ENCODE assay signal across 8 cellular contexts in the genomic region with DNA sequence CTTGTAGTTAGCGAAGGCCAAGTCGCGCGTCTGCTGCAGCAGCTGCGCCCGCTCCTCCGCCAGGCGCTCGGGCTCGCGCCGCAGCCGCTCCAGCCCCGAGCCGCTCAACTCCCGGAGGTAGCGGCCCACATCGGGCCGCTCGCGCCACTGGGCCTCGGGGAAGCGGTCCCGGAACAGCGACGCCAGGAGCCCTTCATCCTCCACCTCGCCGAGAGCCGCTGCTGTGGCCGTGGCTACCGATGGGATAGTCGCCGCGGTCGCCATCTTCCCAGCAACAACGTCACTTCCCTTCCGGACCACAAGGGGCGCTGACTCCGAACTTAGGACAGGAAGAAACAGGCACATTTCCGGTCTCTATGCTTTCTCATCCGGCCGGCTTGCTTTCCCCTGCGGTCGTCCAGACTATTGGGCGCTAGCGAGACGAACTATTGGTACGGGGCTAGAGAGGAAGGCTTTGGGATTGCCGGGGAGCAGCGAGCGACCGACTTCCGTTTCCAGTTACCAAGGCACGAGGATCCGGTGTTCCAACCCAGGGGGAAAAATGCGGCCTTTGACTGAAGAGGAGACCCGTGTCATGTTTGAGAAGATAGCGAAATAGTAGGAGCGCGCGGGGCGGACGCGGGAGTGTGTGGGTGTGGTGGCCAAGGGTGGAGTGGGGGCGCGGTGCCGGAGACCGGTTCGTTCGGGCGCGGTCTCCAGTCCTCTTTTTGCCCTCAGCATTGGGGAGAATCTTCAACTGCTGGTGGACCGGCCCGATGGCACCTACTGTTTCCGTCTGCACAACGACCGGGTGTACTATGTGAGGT. TPM values are rescaled to one million over a fixed set of nuclear protein-coding genes. Genes with fewer than 3 reads are reported as not detected.
DNase-seq lines count a peak whose midpoint lies in the region; ATAC-seq, FAIRE-seq and TF ChIP-seq lines count a peak whose summit lies in the region.

A gene with protein sequence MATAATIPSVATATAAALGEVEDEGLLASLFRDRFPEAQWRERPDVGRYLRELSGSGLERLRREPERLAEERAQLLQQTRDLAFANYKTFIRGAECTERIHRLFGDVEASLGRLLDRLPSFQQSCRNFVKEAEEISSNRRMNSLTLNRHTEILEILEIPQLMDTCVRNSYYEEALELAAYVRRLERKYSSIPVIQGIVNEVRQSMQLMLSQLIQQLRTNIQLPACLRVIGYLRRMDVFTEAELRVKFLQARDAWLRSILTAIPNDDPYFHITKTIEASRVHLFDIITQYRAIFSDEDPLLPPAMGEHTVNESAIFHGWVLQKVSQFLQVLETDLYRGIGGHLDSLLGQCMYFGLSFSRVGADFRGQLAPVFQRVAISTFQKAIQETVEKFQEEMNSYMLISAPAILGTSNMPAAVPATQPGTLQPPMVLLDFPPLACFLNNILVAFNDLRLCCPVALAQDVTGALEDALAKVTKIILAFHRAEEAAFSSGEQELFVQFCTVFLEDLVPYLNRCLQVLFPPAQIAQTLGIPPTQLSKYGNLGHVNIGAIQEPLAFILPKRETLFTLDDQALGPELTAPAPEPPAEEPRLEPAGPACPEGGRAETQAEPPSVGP (minus strand): TSS at position 276 of the 806 bp plus-strand sequence. CDS start 12 bp downstream, at position 264.
A gene (plus strand): TSS at position 484 of the 806 bp plus-strand sequence. CDS start 58 bp downstream, at position 542.

- H3K4me3 ChIP-seq in DOHH2 (ENCODE audit: low read length) (peak within 1 kb of the TSS; percentile 91), Karpas-422 (ENCODE audit: low read length) (peak within 1 kb of the TSS; percentile 94), esophagus muscularis mucosa (peak within 1 kb of the TSS; percentile 72 to 84 (median 82)), muscle layer of duodenum (ENCODE audit: low read depth in 1 of 2, low read length in 2 of 2) (peak within 1 kb of the TSS; percentile 94 to 95)

- no peak for TF ChIP-seq POLR2A in esophagus muscularis mucosa (IDR thresholded peaks at IDR 0.05; ENCODE audit: low read depth)

- peak within 1 kb of the TSS; percentile 87 for H3K4me2 ChIP-seq in DOHH2 (ENCODE audit: low read length)
- H3K4me2 ChIP-seq in Karpas-422 (ENCODE audit: low read depth, low read length, poor library complexity, severe bottlenecking) = peak within 1 kb of the TSS; percentile 81

- H3K9me3 ChIP-seq in DOHH2 (ENCODE audit: control insufficient read depth, insufficient read depth, low read length) (no peaks in the 10 kb centered on the region), Karpas-422 (ENCODE audit: low read length) (no peaks in the 10 kb centered on the region), esophagus muscularis mucosa (no peaks in the 10 kb centered on the region), muscle layer of duodenum (ENCODE audit: control insufficient read depth in 1 of 2, low read length in 2 of 2) (no peaks in the 10 kb centered on the region)

- peaks cover 63% of the 10 kb centered on the region for H3K4me1 Mint-ChIP-seq in activated T-cell treated with anti-CD3 and anti-CD28 coated beads, Interleukin-2, amount 50 U/mL, for 72 hours (ENCODE audit: low read depth)

- peak within 1 kb of the TSS; percentile 98 for H3K27ac Mint-ChIP-seq in activated T-cell treated with anti-CD3 and anti-CD28 coated beads, Interleukin-2, amount 50 U/mL, for 72 hours

- no peaks in the 10 kb centered on the region for H4K20me1 ChIP-seq in DOHH2 (ENCODE audit: control insufficient read depth, insufficient read depth, low read depth, low read length)
- no peaks in the 10 kb centered on the region for H4K20me1 ChIP-seq in Karpas-422 (ENCODE audit: insufficient read depth, low read depth, low read length)

- H3F3A ChIP-seq in DOHH2 (ENCODE audit: control insufficient read depth, insufficient read depth) = peaks cover 8% of the 10 kb centered on the region

- H3K79me2 ChIP-seq in DOHH2 (ENCODE audit: control insufficient read depth, low read length) (peaks cover 62% of the 10 kb centered on the region), Karpas-422 (ENCODE audit: low read length) (peaks cover 66% of the 10 kb centered on the region)

- DNase-seq in Karpas-422 = peak; percentile 99
- DNase-seq in RCC 7860 (ENCODE audit: low spot score) = peak; percentile 96
- DNase-seq in activated T-cell treated with anti-CD3 and anti-CD28 coated beads, Interleukin-2, amount 50 U/mL, for 72 hours = peak; percentile 94
- DNase-seq in esophagus muscularis mucosa (ENCODE audit: extremely low spot score) = peak; percentile 98
- DNase-seq in stimulated activated CD8-positive, alpha-beta memory T cell treated with anti-CD3 and anti-CD28 coated beads, Interleukin-7, amount 100 ng/mL, for 4 hours (ENCODE audit: low read depth in 2 of 2) = peak; percentile 82 to 87

- WGBS in esophagus muscularis mucosa = under 1% methylated on average over 31 of the region's 77 CpGs

- intact Hi-C loops in esophagus muscularis mucosa (cut with DNase I) = no loop called here

- TF ChIP-seq CTCF in DOHH2 (IDR thresholded peaks at IDR 0.05; ENCODE audit: low read depth, low read length, poor library complexity, severe bottlenecking) (peak; percentile 78), esophagus muscularis mucosa (IDR thresholded peaks at IDR 0.05) (peak; percentile 79 to 87 (median 80))

- peak; percentile 94 for ATAC-seq in GM21786 (IDR thresholded peaks at IDR 0.05; ENCODE audit: unreplicated experiment)
- peak; percentile 91 to 95 for ATAC-seq in activated T-cell treated with anti-CD3 and anti-CD28 coated beads, Interleukin-2, amount 50 U/mL, for 72 hours (replicated peaks in 1 of 2)

- H3K9ac ChIP-seq in Karpas-422 (ENCODE audit: low read length) = peak within 1 kb of the TSS; percentile 91

- peak; percentile 86 for FAIRE-seq in RCC 7860 (lab: Jason Lieb, UNC)

- H3K27me3 Mint-ChIP-seq in activated T-cell treated with anti-CD3 and anti-CD28 coated beads, Interleukin-2, amount 50 U/mL, for 72 hours (ENCODE audit: low read depth) = no peaks in the 10 kb centered on the region

- H3K27me3 ChIP-seq in DOHH2 (ENCODE audit: control insufficient read depth, low read length) (no peaks in the 10 kb centered on the region), Karpas-422 (ENCODE audit: low read length) (no peaks in the 10 kb centered on the region), esophagus muscularis mucosa (no peaks in the 10 kb centered on the region), muscle layer of duodenum (ENCODE audit: low read depth, low read length) (no peaks in the 10 kb centered on the region)

- peak within 1 kb of the TSS; percentile 96 to 97 for H3K4me3 Mint-ChIP-seq in activated T-cell treated with anti-CD3 and anti-CD28 coated beads, Interleukin-2, amount 50 U/mL, for 72 hours

- H2AFZ ChIP-seq in Karpas-422 (ENCODE audit: low read length) = peak within 1 kb of the TSS; percentile 46; the same call in 1 of the 2 replicates

- H3K9me3 Mint-ChIP-seq in activated T-cell treated with anti-CD3 and anti-CD28 coated beads, Interleukin-2, amount 50 U/mL, for 72 hours = no peaks in the 10 kb centered on the region

- H3K27ac ChIP-seq in DOHH2 (ENCODE audit: low read depth, low read length) = peak within 1 kb of the TSS; percentile 70
- H3K27ac ChIP-seq in Karpas-422 (ENCODE audit: low read length) = peak within 1 kb of the TSS; percentile 67
- peak within 1 kb of the TSS; percentile 85 to 92 (median 86) for H3K27ac ChIP-seq in esophagus muscularis mucosa (replicated peaks in 1 of 4)
- peak within 1 kb of the TSS; percentile 80 for H3K27ac ChIP-seq in muscle layer of duodenum (ENCODE audit: low read length)

- peaks cover 28% of the 10 kb centered on the region for H3K4me1 ChIP-seq in DOHH2 (ENCODE audit: control insufficient read depth, low read length)
- peaks cover 26% of the 10 kb centered on the region for H3K4me1 ChIP-seq in Karpas-422 (ENCODE audit: low read length)
- H3K4me1 ChIP-seq in esophagus muscularis mucosa = peaks cover 25 to 47% (median 37%) of the 10 kb centered on the region in 4 donors
- H3K4me1 ChIP-seq in muscle layer of duodenum (ENCODE audit: control insufficient read depth in 1 of 2, insufficient read depth in 2 of 2, low read length in 2 of 2) = peaks cover 4 to 22% of the 10 kb centered on the region in 2 donors

- peaks cover 66% of the 10 kb centered on the region for H3K36me3 ChIP-seq in DOHH2 (ENCODE audit: control insufficient read depth, low read length)
- H3K36me3 ChIP-seq in Karpas-422 (ENCODE audit: insufficient read depth, low read length) = peaks cover 38% of the 10 kb centered on the region
- H3K36me3 ChIP-seq in esophagus muscularis mucosa = peaks cover 16 to 63% (median 46%) of the 10 kb centered on the region in 4 donors
- peaks cover 20 to 25% of the 10 kb centered on the region in 2 donors for H3K36me3 ChIP-seq in muscle layer of duodenum (ENCODE audit: control insufficient read depth in 1 of 2, insufficient read depth in 2 of 2, low read length in 2 of 2)

- H3K9me2 ChIP-seq in DOHH2 (replicated peaks; ENCODE audit: control insufficient read depth, low read length) (no peaks in the 10 kb centered on the region), Karpas-422 (replicated peaks; ENCODE audit: insufficient read depth, low read length) (no peaks in the 10 kb centered on the region)

- H3K36me3 Mint-ChIP-seq in activated T-cell treated with anti-CD3 and anti-CD28 coated beads, Interleukin-2, amount 50 U/mL, for 72 hours (ENCODE audit: insufficient read depth in 2 of 2) = peaks cover 15 to 28% of the 10 kb centered on the region in 2 donors

- TF ChIP-seq EP300 in esophagus muscularis mucosa (IDR thresholded peaks at IDR 0.05) = no peak

RNA-seq across cellular contexts. Expression of the first gene that starts in this region (rescaled TPM):
- total RNA-seq in Karpas-422 (2014; rRNA removed; shearing (Covaris generic); ENCODE audit: low replicate concordance) = 43.6 and 49.2 TPM in 2 replicates
- total RNA-seq in activated T-cell treated with anti-CD3 and anti-CD28 coated beads, Interleukin-2, amount 50 U/mL, for 72 hours = 10 to 100 TPM; 33.2 to 38.3 TPM
- total RNA-seq in esophagus muscularis mucosa = 10 to 100 TPM; 26.3 to 56.7 (median 46.0) TPM

RNA-seq across cellular contexts. Expression of the second gene that starts in this region (rescaled TPM):
- 21.8 and 24.4 TPM in 2 replicates for total RNA-seq in Karpas-422 (2014; rRNA removed; shearing (Covaris generic); ENCODE audit: low replicate concordance)
- 10 to 100 TPM; 30.8 to 32.2 TPM for total RNA-seq in activated T-cell treated with anti-CD3 and anti-CD28 coated beads, Interleukin-2, amount 50 U/mL, for 72 hours
- 10 to 100 TPM in 3 of 4 donors, 1 to 10 TPM in 1; 7.9 to 18.2 (median 11.3) TPM for total RNA-seq in esophagus muscularis mucosa

Comparison
In these comparisons a context has a peak if more than half of its experiments do, and no peak if none do; other contexts are left out.
1. Peak in every context shown above with its lines: DNase-seq, ATAC-seq, H3K4me3 ChIP-seq and H3K27ac ChIP-seq.